Comparison of ENCODE assay signal across 1 cellular context in the genomic region with DNA sequence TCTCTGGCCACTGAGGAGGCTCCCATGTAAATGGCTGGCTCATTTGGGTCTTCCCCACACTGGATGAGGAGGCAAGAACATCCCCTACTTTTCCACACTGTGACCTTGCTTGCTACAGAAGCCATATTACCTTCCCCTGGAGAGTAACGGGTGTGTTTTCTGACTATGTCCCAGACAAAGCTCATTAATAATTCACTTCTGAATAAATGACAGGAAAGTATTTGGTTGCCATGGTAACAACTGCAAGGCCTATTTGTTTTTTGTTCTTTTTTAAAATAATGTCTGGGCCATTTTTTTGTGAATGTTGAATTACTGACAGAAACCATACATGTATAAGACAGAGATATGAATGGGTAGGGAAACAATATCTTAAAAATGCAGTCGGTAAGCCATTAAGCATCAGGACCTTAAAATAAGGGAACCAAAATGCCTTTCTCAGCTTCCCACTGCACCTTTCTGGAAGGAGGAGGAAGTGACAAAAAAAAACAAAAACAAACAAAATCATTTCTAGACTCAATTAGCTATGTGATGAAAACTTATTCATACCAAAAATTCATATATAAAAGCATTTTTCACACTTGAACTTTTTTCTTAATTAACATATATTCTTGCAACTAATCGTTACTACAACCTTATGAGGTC.
TF ChIP-seq lines count a peak whose summit lies in the region.

No MANE protein-coding gene starts in this region.

TF ChIP-seq in GM12878, 131 proteins besides CTCF, POLR2A, EP300 and RAD21:
- TF ChIP-seq, protein P1, sequence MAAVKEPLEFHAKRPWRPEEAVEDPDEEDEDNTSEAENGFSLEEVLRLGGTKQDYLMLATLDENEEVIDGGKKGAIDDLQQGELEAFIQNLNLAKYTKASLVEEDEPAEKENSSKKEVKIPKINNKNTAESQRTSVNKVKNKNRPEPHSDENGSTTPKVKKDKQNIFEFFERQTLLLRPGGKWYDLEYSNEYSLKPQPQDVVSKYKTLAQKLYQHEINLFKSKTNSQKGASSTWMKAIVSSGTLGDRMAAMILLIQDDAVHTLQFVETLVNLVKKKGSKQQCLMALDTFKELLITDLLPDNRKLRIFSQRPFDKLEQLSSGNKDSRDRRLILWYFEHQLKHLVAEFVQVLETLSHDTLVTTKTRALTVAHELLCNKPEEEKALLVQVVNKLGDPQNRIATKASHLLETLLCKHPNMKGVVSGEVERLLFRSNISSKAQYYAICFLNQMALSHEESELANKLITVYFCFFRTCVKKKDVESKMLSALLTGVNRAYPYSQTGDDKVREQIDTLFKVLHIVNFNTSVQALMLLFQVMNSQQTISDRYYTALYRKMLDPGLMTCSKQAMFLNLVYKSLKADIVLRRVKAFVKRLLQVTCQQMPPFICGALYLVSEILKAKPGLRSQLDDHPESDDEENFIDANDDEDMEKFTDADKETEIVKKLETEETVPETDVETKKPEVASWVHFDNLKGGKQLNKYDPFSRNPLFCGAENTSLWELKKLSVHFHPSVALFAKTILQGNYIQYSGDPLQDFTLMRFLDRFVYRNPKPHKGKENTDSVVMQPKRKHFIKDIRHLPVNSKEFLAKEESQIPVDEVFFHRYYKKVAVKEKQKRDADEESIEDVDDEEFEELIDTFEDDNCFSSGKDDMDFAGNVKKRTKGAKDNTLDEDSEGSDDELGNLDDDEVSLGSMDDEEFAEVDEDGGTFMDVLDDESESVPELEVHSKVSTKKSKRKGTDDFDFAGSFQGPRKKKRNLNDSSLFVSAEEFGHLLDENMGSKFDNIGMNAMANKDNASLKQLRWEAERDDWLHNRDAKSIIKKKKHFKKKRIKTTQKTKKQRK (IDR thresholded peaks at IDR 0.05; ENCODE audit: low read depth, low read length): no peak
- peak; percentile 85 for TF ChIP-seq BMI1 (IDR thresholded peaks at IDR 0.05; ENCODE audit: borderline replicate concordance)
TF ChIP-seq in GM12878: peak in this region for 1.
